ENCODE assay signal across 10 cellular contexts in genomic region chr15:81024265-81024875, GRCh38. TPM values are rescaled to one million over a fixed set of nuclear protein-coding genes. Genes with fewer than 3 reads are reported as not detected.
DNase-seq lines count a peak whose midpoint lies in the region; ATAC-seq and TF ChIP-seq lines count a peak whose summit lies in the region.
"Had no signal": no experiment of that assay in that cellular context is flagged by ENCODE, and none has a peak within 500 bp of the region (broad histone marks: within the 10 kb centered on the region; RNA-seq: fewer than 3 reads in every experiment).

No MANE protein-coding gene starts in this region.

- intact Hi-C loops in colonic mucosa (cut with DNase I), result no loop called here

- ATAC-seq in GM18907 (IDR thresholded peaks at IDR 0.05; ENCODE audit: unreplicated experiment), result peak; percentile 6
- ATAC-seq in HG03442 (IDR thresholded peaks at IDR 0.05; ENCODE audit: unreplicated experiment), result no peak
- ATAC-seq: HCT116 had no signal

- H3K4me3 Mint-ChIP-seq in osteocyte (ENCODE audit: unreplicated experiment), result no peak overlapping the region

- H3K4me1 Mint-ChIP-seq in osteocyte (ENCODE audit: unreplicated experiment), result peaks cover 18% of the 10 kb centered on the region

- H3K27ac ChIP-seq in colonic mucosa, result peak overlapping the region; percentile 24
- peak overlapping the region in 1 of 2 donors; percentile 89 for H3K27ac ChIP-seq in coronary artery

- H3K4me3 ChIP-seq in colonic mucosa (no peak overlapping the region), coronary artery (no peak overlapping the region)

- DNase-seq in NOMO-1 treated with dmso at 0.1 percent for 144 hours (lab: John Stamatoyannopoulos, UW; ENCODE audit: unreplicated experiment) (peak; percentile 59), colonic mucosa (no peak), osteocyte (ENCODE audit: extremely low spot score, unreplicated experiment) (no peak), HT-29 (ENCODE audit: low spot score) (no peak), coronary artery (ENCODE audit: low spot score) (no peak), amygdala (lab: John Stamatoyannopoulos, UW) (no peak)
- DNase-seq: NCI-H1092 treated with DMSO at 0.1 percent for 48 hours had no signal

- H3K36me3 Mint-ChIP-seq in osteocyte (ENCODE audit: unreplicated experiment), result no peaks in the 10 kb centered on the region

- no peaks in the 10 kb centered on the region for H3K9me3 ChIP-seq in colonic mucosa

- no peaks in the 10 kb centered on the region for H3K9me3 Mint-ChIP-seq in osteocyte (ENCODE audit: unreplicated experiment)

- no peaks in the 10 kb centered on the region for H3K36me3 ChIP-seq in colonic mucosa

- H3K4me1 ChIP-seq in colonic mucosa, result no peaks in the 10 kb centered on the region

- H3K27ac Mint-ChIP-seq in osteocyte (ENCODE audit: unreplicated experiment), result peak overlapping the region; percentile 80

- no peaks in the 10 kb centered on the region for H3K27me3 Mint-ChIP-seq in osteocyte (ENCODE audit: unreplicated experiment)

- no peak overlapping the region for H3K9ac ChIP-seq in colonic mucosa (ENCODE audit: low read depth in 2 of 2, low read length in 2 of 2)

- no peak for TF ChIP-seq CTCF in colonic mucosa (IDR thresholded peaks at IDR 0.05)
- TF ChIP-seq CTCF in osteocyte (IDR thresholded peaks at IDR 0.05), result no peak
- no peak for TF ChIP-seq CTCF in coronary artery (IDR thresholded peaks at IDR 0.05)

- no peaks in the 10 kb centered on the region for H3K27me3 ChIP-seq in colonic mucosa

RNA-seq across cellular contexts. Expression of gene TLNRD1, which starts 23.6 kb away (rescaled TPM):
- total RNA-seq in colonic mucosa, result 10 to 100 TPM; 28.5 to 33.3 TPM
- 10.6 and 11.5 TPM in 2 replicates for total RNA-seq in osteocyte
- total RNA-seq in HT-29 (2014; rRNA removed; shearing (Covaris generic)), result 64.1 and 67.1 TPM in 2 replicates

RNA-seq across cellular contexts. Expression of gene MESD, which starts 34.8 kb away (rescaled TPM):
- 10 to 100 TPM; 20.4 to 26.1 TPM for total RNA-seq in colonic mucosa
- total RNA-seq in osteocyte, result 25.3 and 26.3 TPM in 2 replicates
- 15.5 and 18.1 TPM in 2 replicates for total RNA-seq in HT-29 (2014; rRNA removed; shearing (Covaris generic))
